In the genomic region with DNA sequence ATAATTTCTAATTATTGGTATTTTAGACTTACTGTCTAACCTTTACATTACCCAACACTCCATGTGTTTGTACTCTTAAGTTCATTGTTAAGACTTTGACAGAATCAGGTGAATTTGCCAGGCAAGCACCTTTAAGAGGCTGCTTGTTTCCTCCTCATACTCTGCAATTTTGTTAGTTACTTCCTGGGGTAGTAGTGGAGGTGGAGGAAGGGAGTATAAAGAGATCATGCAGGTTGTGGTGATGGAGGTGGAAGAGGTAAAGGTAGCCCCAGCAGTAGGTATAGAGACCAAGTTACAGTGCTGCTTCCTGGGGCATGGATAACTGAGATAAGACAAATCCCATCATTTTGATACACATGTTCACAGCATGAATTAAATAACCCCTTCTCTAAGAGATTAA, we compare ENCODE assay signal across 26 cellular contexts. TPM values are rescaled to one million over a fixed set of nuclear protein-coding genes. Genes with fewer than 3 reads are reported as not detected.
DNase-seq lines count a peak whose midpoint lies in the region; ATAC-seq and TF ChIP-seq lines count a peak whose summit lies in the region.
"Had no signal": no experiment of that assay in that cellular context is flagged by ENCODE, and none has a peak within 500 bp of the region (broad histone marks: within the 10 kb centered on the region; RNA-seq: fewer than 3 reads in every experiment).

No MANE protein-coding gene starts in this region.

- no peak overlapping the region for H3K4me3 ChIP-seq in PC-9
- H3K4me3 ChIP-seq: coronary artery, gastroesophageal sphincter, GM12878, left lung, SJSA1, upper lobe of right lung had no signal

- H3K27ac Mint-ChIP-seq in activated CD8-positive, alpha-beta T cell treated with anti-CD3 and anti-CD28 coated beads, Interleukin-2, amount 10 ng/mL, durations not matched to agents 7 days and 5 days, result peak overlapping the region; percentile 35
- no peak overlapping the region for H3K27ac Mint-ChIP-seq in activated CD8-positive, alpha-beta T cell treated with anti-CD3 and anti-CD28 coated beads for 36 hours
- peak overlapping the region; percentile 62 for H3K27ac Mint-ChIP-seq in stimulated activated memory B cell treated with anti-CD40 and anti-IgM and Interleukin-4, amounts not matched to agents 10 μg/mL and 1 μg/mL and 100 μg/mL, for 72 hours
- H3K27ac Mint-ChIP-seq: immature natural killer cell, progenitor cell of endocrine pancreas had no signal

- intact Hi-C loops in activated CD8-positive, alpha-beta T cell treated with anti-CD3 and anti-CD28 coated beads for 36 hours (cut with micrococcal nuclease), result no loop called here
- intact Hi-C loops in PC-9 (cut with micrococcal nuclease; ENCODE audit: unreplicated experiment), result no loop called here

- H3K36me3 Mint-ChIP-seq in activated CD8-positive, alpha-beta T cell treated with anti-CD3 and anti-CD28 coated beads, Interleukin-2, amount 10 ng/mL, durations not matched to agents 7 days and 5 days (ENCODE audit: low read depth), result peaks cover 6% of the 10 kb centered on the region
- no peaks in the 10 kb centered on the region for H3K36me3 Mint-ChIP-seq in activated CD8-positive, alpha-beta T cell treated with anti-CD3 and anti-CD28 coated beads for 36 hours (ENCODE audit: low read depth)
- H3K36me3 Mint-ChIP-seq in stimulated activated memory B cell treated with anti-CD40 and anti-IgM and Interleukin-4, amounts not matched to agents 10 μg/mL and 1 μg/mL and 100 μg/mL, for 72 hours, result no peaks in the 10 kb centered on the region
- H3K36me3 Mint-ChIP-seq: brain, immature natural killer cell had no signal

- H3K4me3 Mint-ChIP-seq in activated CD8-positive, alpha-beta T cell treated with anti-CD3 and anti-CD28 coated beads, Interleukin-2, amount 10 ng/mL, durations not matched to agents 7 days and 5 days, result no peak overlapping the region
- H3K4me3 Mint-ChIP-seq in activated CD8-positive, alpha-beta T cell treated with anti-CD3 and anti-CD28 coated beads for 36 hours, result no peak overlapping the region
- H3K4me3 Mint-ChIP-seq in stimulated activated memory B cell treated with anti-CD40 and anti-IgM and Interleukin-4, amounts not matched to agents 10 μg/mL and 1 μg/mL and 100 μg/mL, for 72 hours, result peak overlapping the region; percentile 44
- H3K4me3 Mint-ChIP-seq: immature natural killer cell had no signal

- CTCF ChIA-PET in activated CD8-positive, alpha-beta T cell treated with anti-CD3 and anti-CD28 coated beads, Interleukin-2, amount 10 ng/mL, durations not matched to agents 7 days and 5 days (lab: Charles Lee), result no interaction called here
- CTCF ChIA-PET in activated CD8-positive, alpha-beta T cell treated with anti-CD3 and anti-CD28 coated beads for 36 hours (lab: Charles Lee), result no interaction called here
- CTCF ChIA-PET in PC-9 (lab: Charles Lee) (no interaction called here), HEK293T (lab: Yijun Ruan, JAX) (no interaction called here)

- no peaks in the 10 kb centered on the region for H3K9me3 ChIP-seq in PC-9 (ENCODE audit: insufficient read depth, low read depth)
- H3K9me3 ChIP-seq: BE2C, gastroesophageal sphincter, left lung, SJSA1, upper lobe of right lung had no signal

- POLR2A ChIA-PET in activated CD8-positive, alpha-beta T cell treated with anti-CD3 and anti-CD28 coated beads, Interleukin-2, amount 10 ng/mL, durations not matched to agents 7 days and 5 days (lab: Charles Lee), result no interaction called here
- POLR2A ChIA-PET in activated CD8-positive, alpha-beta T cell treated with anti-CD3 and anti-CD28 coated beads for 36 hours (lab: Charles Lee), result no interaction called here
- POLR2A ChIA-PET in PC-9 (lab: Charles Lee; ENCODE audit: unreplicated experiment) (interaction anchor here (0.7 kb wide), 1 partner anchor 68 kb away, joined by 4 read pairs; no protein-coding TSS in a partner anchor), HEK293T (lab: Yijun Ruan, JAX) (no interaction called here)

- BruUV-seq in PC-9 (replicated peaks; lab: Mats Ljungman, UMichigan), result no TSS peak

- H2AFZ ChIP-seq in PC-9, result no peak overlapping the region

- H3K36me3 ChIP-seq in PC-9 (ENCODE audit: low read depth), result peaks cover 6% of the 10 kb centered on the region; the same call in 1 of the 2 replicates
- H3K36me3 ChIP-seq: BE2C, gastroesophageal sphincter, left lung, SJSA1, upper lobe of right lung had no signal

- ATAC-seq in activated CD8-positive, alpha-beta T cell treated with anti-CD3 and anti-CD28 coated beads, Interleukin-2, amount 10 ng/mL, durations not matched to agents 7 days and 5 days, result no peak
- no peak for ATAC-seq in activated CD8-positive, alpha-beta T cell treated with anti-CD3 and anti-CD28 coated beads for 36 hours
- ATAC-seq in stimulated activated memory B cell treated with anti-CD40 and anti-IgM and Interleukin-4, amounts not matched to agents 10 μg/mL and 1 μg/mL and 100 μg/mL, for 72 hours, result no peak
- ATAC-seq: gastroesophageal sphincter, left lung, upper lobe of right lung had no signal

- H3K4me1 Mint-ChIP-seq in activated CD8-positive, alpha-beta T cell treated with anti-CD3 and anti-CD28 coated beads, Interleukin-2, amount 10 ng/mL, durations not matched to agents 7 days and 5 days (ENCODE audit: low read depth), result peaks cover 57% of the 10 kb centered on the region
- peaks cover 60% of the 10 kb centered on the region for H3K4me1 Mint-ChIP-seq in activated CD8-positive, alpha-beta T cell treated with anti-CD3 and anti-CD28 coated beads for 36 hours (ENCODE audit: low read depth)
- H3K4me1 Mint-ChIP-seq in stimulated activated memory B cell treated with anti-CD40 and anti-IgM and Interleukin-4, amounts not matched to agents 10 μg/mL and 1 μg/mL and 100 μg/mL, for 72 hours, result peaks cover 39% of the 10 kb centered on the region

- H3K27ac ChIP-seq in PC-9 (0 out of 2 replicates have a peak overlapping the region, but pooled peaks have one; percentile 16), epithelial cell of prostate (peak overlapping the region; percentile 44)
- H3K27ac ChIP-seq: coronary artery, gastroesophageal sphincter, left lung, SJSA1, upper lobe of right lung, VCaP had no signal

- no peaks in the 10 kb centered on the region for H3K27me3 ChIP-seq in PC-9 (ENCODE audit: insufficient read depth, low read depth)
- H3K27me3 ChIP-seq: BE2C, gastroesophageal sphincter, left lung, SJSA1, upper lobe of right lung had no signal

- peaks cover 95% of the 10 kb centered on the region for H3K79me2 ChIP-seq in PC-9 (ENCODE audit: low read depth)

- no peak overlapping the region for H3K4me2 ChIP-seq in PC-9

- H3K4me1 ChIP-seq in PC-9 (replicated peaks; ENCODE audit: insufficient read depth), result peaks cover 51% of the 10 kb centered on the region
- H3K4me1 ChIP-seq: BE2C had no signal

- in situ Hi-C loops in ACHN (cut with HindIII; ENCODE audit: low pct_ligation_motif_present, low pct_unique_long_range_greater_than_20kb, low sequenced_read_pairs), result no loop called here

- peaks cover 4% of the 10 kb centered on the region for H3F3A ChIP-seq in PC-9 (ENCODE audit: insufficient read depth, low read depth)

- H3K9me2 ChIP-seq in PC-9 (ENCODE audit: insufficient read depth), result no peaks in the 10 kb centered on the region

- no peak for DNase-seq in activated CD8-positive, alpha-beta T cell treated with anti-CD3 and anti-CD28 coated beads, Interleukin-2, amount 10 ng/mL, durations not matched to agents 7 days and 5 days
- DNase-seq in activated CD8-positive, alpha-beta T cell treated with anti-CD3 and anti-CD28 coated beads for 36 hours, result no peak
- DNase-seq in PC-9 (no peak), epithelial cell of prostate (ENCODE audit: low read depth, low spot score) (no peak), HEK293T (ENCODE audit: extremely low spot score) (no peak), ACHN (no peak)
- no peak for DNase-seq in activated CD4-positive, alpha-beta T cell treated with anti-CD3 and anti-CD28 coated beads for 4 hours
- DNase-seq: activated CD4-positive, alpha-beta T cell treated with anti-CD3 and anti-CD28 coated beads, Interleukin-2, amount 50 U/mL, for 48 hours; activated effector memory CD4-positive, alpha-beta T cell treated with anti-CD3 and anti-CD28 coated beads, Interleukin-2, amount 50 U/mL, for 16 hours; activated T-cell treated with anti-CD3 and anti-CD28 coated beads for 4 hours; BE2C; hippocampal formation; immature natural killer cell; left lung; NCI-H1048; NCI-H187 treated with DMSO at 0.1 percent for 48 hours; NCI-H524 treated with DMSO at 0.1 percent for 48 hours; upper lobe of right lung had no signal

- peaks cover 8% of the 10 kb centered on the region for H4K20me1 ChIP-seq in PC-9 (ENCODE audit: insufficient read depth)

- H3K27me3 Mint-ChIP-seq in activated CD8-positive, alpha-beta T cell treated with anti-CD3 and anti-CD28 coated beads, Interleukin-2, amount 10 ng/mL, durations not matched to agents 7 days and 5 days (ENCODE audit: low read depth), result no peaks in the 10 kb centered on the region
- no peaks in the 10 kb centered on the region for H3K27me3 Mint-ChIP-seq in activated CD8-positive, alpha-beta T cell treated with anti-CD3 and anti-CD28 coated beads for 36 hours
- H3K27me3 Mint-ChIP-seq in stimulated activated memory B cell treated with anti-CD40 and anti-IgM and Interleukin-4, amounts not matched to agents 10 μg/mL and 1 μg/mL and 100 μg/mL, for 72 hours, result no peaks in the 10 kb centered on the region
- H3K27me3 Mint-ChIP-seq: progenitor cell of endocrine pancreas had no signal

- TF ChIP-seq CTCF in activated CD8-positive, alpha-beta T cell treated with anti-CD3 and anti-CD28 coated beads for 36 hours (IDR thresholded peaks at IDR 0.05), result no peak
- no peak for TF ChIP-seq CTCF in PC-9 (conservative IDR thresholded peaks at IDR 0.05)

- H3K9me3 Mint-ChIP-seq in activated CD8-positive, alpha-beta T cell treated with anti-CD3 and anti-CD28 coated beads, Interleukin-2, amount 10 ng/mL, durations not matched to agents 7 days and 5 days (ENCODE audit: insufficient read depth), result no peaks in the 10 kb centered on the region
- no peaks in the 10 kb centered on the region for H3K9me3 Mint-ChIP-seq in activated CD8-positive, alpha-beta T cell treated with anti-CD3 and anti-CD28 coated beads for 36 hours
- no peaks in the 10 kb centered on the region for H3K9me3 Mint-ChIP-seq in stimulated activated memory B cell treated with anti-CD40 and anti-IgM and Interleukin-4, amounts not matched to agents 10 μg/mL and 1 μg/mL and 100 μg/mL, for 72 hours
- H3K9me3 Mint-ChIP-seq: brain, immature natural killer cell had no signal

TF ChIP-seq in HEK293T, 16 proteins besides CTCF, POLR2A, EP300 and RAD21 (continues in another document):
- TF ChIP-seq NFRKB (IDR thresholded peaks at IDR 0.05), result no peak
- TF ChIP-seq ARNT (IDR thresholded peaks at IDR 0.05), result no peak
- TF ChIP-seq LEF1 (IDR thresholded peaks at IDR 0.05; ENCODE audit: borderline replicate concordance), result no peak
- TF ChIP-seq CTBP1 (IDR thresholded peaks at IDR 0.05; ENCODE audit: borderline replicate concordance), result no peak
- no peak for TF ChIP-seq FOXA1 (IDR thresholded peaks at IDR 0.05)
- TF ChIP-seq ZNF384 (IDR thresholded peaks at IDR 0.05), result no peak
- no peak for TF ChIP-seq SUZ12 (IDR thresholded peaks at IDR 0.05)
- no peak for TF ChIP-seq L3MBTL2 (conservative IDR thresholded peaks at IDR 0.05)
- TF ChIP-seq ELF4 (IDR thresholded peaks at IDR 0.05), result no peak

RNA-seq across cellular contexts. Expression of a gene that starts 6.7 kb away (rescaled TPM):
- 10 to 100 TPM; 26.5 to 29.7 TPM for total RNA-seq in activated CD8-positive, alpha-beta T cell treated with anti-CD3 and anti-CD28 coated beads, Interleukin-2, amount 10 ng/mL, durations not matched to agents 7 days and 5 days
- total RNA-seq in activated CD8-positive, alpha-beta T cell treated with anti-CD3 and anti-CD28 coated beads for 36 hours, result 10 to 100 TPM in 1 of 2 experiments, 1 to 10 TPM in 1; 9.9 to 10.2 TPM
- total RNA-seq in PC-9 (2021), result 24.4 and 30.9 TPM in 2 replicates
